11 cellular contexts compared by ENCODE assay signal in the genomic region with DNA sequence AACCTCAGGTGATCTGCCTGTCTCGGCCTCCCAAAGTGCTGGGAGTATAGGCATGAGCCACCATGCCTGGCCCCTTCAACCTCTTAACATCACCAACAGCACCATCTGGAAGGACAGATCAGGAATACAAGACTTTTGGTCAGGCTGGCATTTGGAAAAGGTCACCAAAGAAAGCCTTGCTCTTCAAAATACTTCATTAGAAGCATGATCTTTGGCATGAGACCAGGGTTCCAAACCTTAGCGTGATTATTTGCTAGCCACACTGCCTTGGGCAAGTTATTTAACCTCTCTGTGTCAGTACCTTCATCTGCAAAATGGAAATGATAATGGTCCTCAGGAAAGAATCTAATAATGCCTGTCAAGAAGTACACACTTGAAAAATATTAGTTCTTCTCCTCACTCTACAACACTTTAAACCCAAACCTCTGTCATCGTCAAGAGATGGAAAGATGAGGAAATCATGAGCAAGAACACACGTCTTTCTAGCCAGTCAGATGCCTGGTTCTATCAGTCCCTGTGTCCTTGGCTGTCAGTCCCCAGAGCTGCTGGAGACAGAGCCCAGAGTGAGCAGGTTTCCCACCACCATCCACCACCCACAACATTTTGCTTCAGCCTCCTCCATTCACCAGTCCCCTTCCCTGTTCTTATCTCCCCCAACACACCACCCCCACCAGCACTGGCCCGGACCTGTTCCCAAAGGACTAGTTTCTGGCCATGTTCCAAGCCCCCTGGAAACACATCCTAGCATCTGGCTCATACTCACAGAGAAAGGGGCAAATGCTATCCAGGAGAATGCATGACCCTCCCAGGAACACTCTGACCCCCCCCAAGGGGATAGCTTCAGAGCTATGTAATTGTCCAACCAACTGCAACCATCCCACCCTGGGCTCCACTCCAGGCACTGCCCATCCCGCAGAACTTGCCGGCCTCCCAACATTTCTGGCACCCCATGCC. TPM values are rescaled to one million over a fixed set of nuclear protein-coding genes. Genes with fewer than 3 reads are reported as not detected.
DNase-seq lines count a peak whose midpoint lies in the region; ATAC-seq, FAIRE-seq and TF ChIP-seq lines count a peak whose summit lies in the region.
"Had no signal": no experiment of that assay in that cellular context is flagged by ENCODE, and none has a peak within 500 bp of the region (broad histone marks: within the 10 kb centered on the region; RNA-seq: fewer than 3 reads in every experiment).

No MANE protein-coding gene starts in this region.

- H3K4me3 ChIP-seq in HUES64 (ENCODE audit: low read length) (peak overlapping the region; percentile 90), coronary artery (peak overlapping the region; percentile 84), keratinocyte (ENCODE audit: control insufficient read depth in 2 of 3, extremely low read depth in 1 of 3, insufficient read depth in 2 of 3, low read depth in 1 of 3, low read length in 3 of 3) (peak overlapping the region in 2 of 3 experiments; percentile 86 to 88), stomach (peak overlapping the region; percentile 67 to 94 (median 88))

- H3K9ac ChIP-seq in HUES64 (ENCODE audit: low read depth, low read length): no peak overlapping the region
- no peak overlapping the region for H3K9ac ChIP-seq in keratinocyte (ENCODE audit: control insufficient read depth, extremely low read depth, insufficient read depth, low read length)

- peaks cover 10% of the 10 kb centered on the region for H3K27me3 ChIP-seq in HUES64 (ENCODE audit: insufficient read depth, low read length)
- H3K27me3 ChIP-seq in keratinocyte (ENCODE audit: control insufficient read depth, extremely low read depth, insufficient read depth, low read length): no peaks in the 10 kb centered on the region
- H3K27me3 ChIP-seq in stomach: peaks cover 0 to 18% (median 0%) of the 10 kb centered on the region in 3 donors

- DNase-seq in coronary artery (ENCODE audit: low spot score): no peak
- DNase-seq in keratinocyte (ENCODE audit: low read depth, low spot score): no peak
- no peak for DNase-seq in stomach
- DNase-seq in NK-92 treated with Interleukin-12 subunit alpha and Interleukin-12 subunit beta, amount 100 ng/mL, for 24 hours (lab: John Stamatoyannopoulos, UW): no peak
- no peak for DNase-seq in stimulated activated CD4-positive, alpha-beta T cell treated with anti-CD3 and anti-CD28 coated beads, Interleukin-2, amount 100 ng/mL, for 24 hours
- no peak for DNase-seq in left colon
- DNase-seq: NCI-H187 had no signal

- FAIRE-seq in keratinocyte (lab: Jason Lieb, UNC): no peak
- FAIRE-seq: frontal cortex had no signal

- no peaks in the 10 kb centered on the region for H3K9me1 ChIP-seq in keratinocyte (ENCODE audit: control insufficient read depth, extremely low read depth, insufficient read depth, low read length)

- H3K36me3 ChIP-seq in HUES64 (ENCODE audit: insufficient read depth, low read length) (no peaks in the 10 kb centered on the region), keratinocyte (ENCODE audit: control insufficient read depth in 2 of 2, extremely low read depth in 1 of 2, insufficient read depth in 2 of 2, low read length in 2 of 2) (peaks cover 0 to 2% of the 10 kb centered on the region in 2 experiments), stomach (peaks cover 3 to 16% (median 12%) of the 10 kb centered on the region in 4 donors)

- no peak overlapping the region for H2AFZ ChIP-seq in keratinocyte (ENCODE audit: control insufficient read depth, low read length)

- dilution Hi-C loops in keratinocyte (cut with MboI; ENCODE audit: extremely low pct_ligation_motif_present, low sequenced_read_pairs): no loop called here

- H3K79me2 ChIP-seq in keratinocyte (ENCODE audit: control insufficient read depth, insufficient read depth, low read length): peaks cover 6% of the 10 kb centered on the region

- ATAC-seq in GM21367 (IDR thresholded peaks at IDR 0.05; ENCODE audit: unreplicated experiment): no peak
- ATAC-seq in left colon: no peak

- TF ChIP-seq CTCF in coronary artery (IDR thresholded peaks at IDR 0.05) (no peak), keratinocyte (optimal IDR thresholded peaks at IDR 0.05 in 1 of 3, IDR thresholded peaks at IDR 0.05 in 1 of 3, conservative IDR thresholded peaks at IDR 0.05 in 1 of 3; ENCODE audit: extremely low read depth in 1 of 3, insufficient read depth in 2 of 3, low read length in 3 of 3) (no peak), stomach (IDR thresholded peaks at IDR 0.05) (no peak)

- TF ChIP-seq EP300 in stomach (IDR thresholded peaks at IDR 0.05): no peak

- H4K20me1 ChIP-seq in keratinocyte (ENCODE audit: control insufficient read depth, extremely low read depth, insufficient read depth, low read length): no peaks in the 10 kb centered on the region

- intact Hi-C loops in stomach (cut with DNase I; ENCODE audit: low total_unique reads): no loop called here
- intact Hi-C loops in left colon (cut with DNase I, micrococcal nuclease): no loop called here

- H3K4me2 ChIP-seq in keratinocyte (ENCODE audit: control insufficient read depth, extremely low read depth, insufficient read depth, low read depth, low read length): peak overlapping the region; percentile 88

- no peaks in the 10 kb centered on the region for H3K9me3 ChIP-seq in HUES64 (ENCODE audit: insufficient read depth, low read depth, low read length)
- H3K9me3 ChIP-seq in keratinocyte (ENCODE audit: control insufficient read depth, low read depth, low read length): no peaks in the 10 kb centered on the region
- no peaks in the 10 kb centered on the region for H3K9me3 ChIP-seq in stomach

- WGBS in HUES64: 90% methylated on average over 7 of the region's 7 CpGs
- 28 to 39% (median 31%) methylated on average over 7 of the region's 7 CpGs for whole genome bisulfite sequencing in stomach, 5 donors

- H3K27ac ChIP-seq in HUES64 (ENCODE audit: low read depth, low read length): no peak overlapping the region
- H3K27ac ChIP-seq in coronary artery: peak overlapping the region; percentile 96
- no peak overlapping the region for H3K27ac ChIP-seq in keratinocyte (ENCODE audit: control insufficient read depth, insufficient read depth, low read length)
- peak overlapping the region in 4 of 5 donors; percentile 95 to 98 (median 98) for H3K27ac ChIP-seq in stomach
- H3K27ac ChIP-seq: SK-N-MC had no signal

- H3K4me1 ChIP-seq in HUES64 (ENCODE audit: insufficient read depth, low read length) (peaks cover 14% of the 10 kb centered on the region), keratinocyte (ENCODE audit: control insufficient read depth, extremely low read depth, insufficient read depth, low read length) (peaks cover 13% of the 10 kb centered on the region), stomach (peaks cover 30 to 59% (median 53%) of the 10 kb centered on the region in 4 donors)

- TF ChIP-seq POLR2A in stomach (IDR thresholded peaks at IDR 0.05): no peak

RNA-seq across cellular contexts. Expression of a gene that starts 2.0 kb away (rescaled TPM):
- polyA plus RNA-seq in HUES64 (2013, experiment 1 of 2): 12.7 TPM
- 20.4 TPM for polyA plus RNA-seq in HUES64 (2013, experiment 2 of 2)
- polyA plus RNA-seq in keratinocyte (11.9 to 22.8 TPM (median 13.2 TPM) in 3 replicates), stomach (10 to 100 TPM in 2 of 3 donors, 1 to 10 TPM in 1; 5.8 to 18.3 (median 16.6) TPM)
- 3.7 TPM for polyA plus RNA-seq in keratinocyte (2011; ENCODE audit: low read depth)
- 6.5 and 8.2 TPM in 2 replicates for polyA plus RNA-seq in keratinocyte (2011; cell fraction: cytosol; rRNA removed)
- 75.4 and 92.5 TPM in 2 replicates for polyA plus RNA-seq in keratinocyte (2011; cell fraction: nucleus; rRNA removed)
- polyA plus RNA-seq in keratinocyte (2012; ENCODE audit: low replicate concordance): 10.8 and 11.2 TPM in 2 replicates
- polyA minus RNA-seq in keratinocyte: 22.8 to 33.8 TPM (median 32.9 TPM) in 3 replicates
- polyA minus RNA-seq in keratinocyte (2011; cell fraction: cytosol; rRNA and poly(A)+ RNA removed): 19.2 TPM
- polyA minus RNA-seq in keratinocyte (2011; cell fraction: nucleus; rRNA and poly(A)+ RNA removed): 75.7 and 81.7 TPM in 2 replicates
- total RNA-seq in stomach (100 to 1,000 TPM in 2 of 5 donors, 10 to 100 TPM in 3; 32.1 to 432 (median 58.8) TPM), left colon (100 to 1,000 TPM; 103 to 130 TPM)

RNA-seq across cellular contexts. Expression of a gene that starts 31.4 kb away (rescaled TPM):
- polyA plus RNA-seq in HUES64 (2013, experiment 1 of 2): 16.3 TPM
- 19.0 TPM for polyA plus RNA-seq in HUES64 (2013, experiment 2 of 2)
- polyA plus RNA-seq in keratinocyte (16.1 to 19.8 TPM (median 19.3 TPM) in 3 replicates), stomach (10 to 100 TPM; 11.8 to 18.4 (median 13.5) TPM)
- 14.1 TPM for polyA plus RNA-seq in keratinocyte (2011; ENCODE audit: low read depth)
- 10.0 and 14.5 TPM in 2 replicates for polyA plus RNA-seq in keratinocyte (2011; cell fraction: cytosol; rRNA removed)
- 39.9 and 48.9 TPM in 2 replicates for polyA plus RNA-seq in keratinocyte (2011; cell fraction: nucleus; rRNA removed)
- 17.3 and 23.0 TPM in 2 replicates for polyA plus RNA-seq in keratinocyte (2012; ENCODE audit: low replicate concordance)
- polyA minus RNA-seq in keratinocyte: 9.1 to 37.5 TPM (median 11.9 TPM) in 3 replicates
- 9.0 TPM for polyA minus RNA-seq in keratinocyte (2011; cell fraction: cytosol; rRNA and poly(A)+ RNA removed)
- 9.5 and 11.2 TPM in 2 replicates for polyA minus RNA-seq in keratinocyte (2011; cell fraction: nucleus; rRNA and poly(A)+ RNA removed)
- total RNA-seq in stomach (100 to 1,000 TPM in 1 of 5 donors, 10 to 100 TPM in 1, 1 to 10 TPM in 2, under 1 TPM in 1; under 0.01 to 140 (median 9.9) TPM), left colon (10 to 100 TPM; 36.0 to 47.9 TPM)

Comparison
In these comparisons a context has a peak if more than half of its experiments do, and no peak if none do; other contexts are left out.
1. H3K27ac ChIP-seq: peak in coronary artery (2 of 2) and stomach (4 of 5); none in HUES64 (single experiment) and keratinocyte (single experiment).
2. Peak in every context shown above with its lines, with median percentiles within 50 percentile points of each other: H3K4me3 ChIP-seq.